Comparison of ENCODE assay signal across 16 cellular contexts in the genomic region with DNA sequence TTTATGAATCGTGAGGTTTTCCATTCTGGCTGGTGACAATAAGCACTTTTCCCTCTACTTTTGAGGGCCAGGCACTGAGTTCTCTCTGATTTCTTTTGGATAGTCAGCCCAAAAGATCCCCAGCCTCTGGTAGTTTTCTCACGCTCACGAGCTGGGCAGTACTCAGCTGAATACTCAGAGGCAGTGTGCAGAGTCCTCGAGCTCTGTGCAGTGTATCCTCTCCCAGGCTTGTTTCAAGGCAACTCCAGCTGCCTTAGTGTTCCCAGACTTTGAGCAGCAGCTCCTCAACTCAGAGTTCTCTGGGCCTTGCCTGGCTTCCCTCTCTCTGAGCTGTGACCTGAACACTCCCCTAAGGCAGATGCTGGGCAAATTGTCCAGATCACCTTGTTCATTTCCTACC. TPM values are rescaled to one million over a fixed set of nuclear protein-coding genes. Genes with fewer than 3 reads are reported as not detected.
DNase-seq lines count a peak whose midpoint lies in the region; ATAC-seq, FAIRE-seq and TF ChIP-seq lines count a peak whose summit lies in the region.
"Had no signal": no experiment of that assay in that cellular context is flagged by ENCODE, and none has a peak within 500 bp of the region (broad histone marks: within the 10 kb centered on the region; RNA-seq: fewer than 3 reads in every experiment).

No MANE protein-coding gene starts in this region.

- in situ Hi-C loops in transverse colon (cut with MboI; ENCODE audit: low pct_ligation_motif_present in 1 of 4, low pct_unique_long_range_greater_than_20kb in 1 of 4, low sequenced_read_pairs in 3 of 4) = no loop called here

- H3K9me3 Mint-ChIP-seq in activated CD8-positive, alpha-beta memory T cell treated with anti-CD3 and anti-CD28 coated beads, Interleukin-2, amount 10 ng/mL, durations not matched to agents 7 days and 5 days (ENCODE audit: low read depth) = no peaks in the 10 kb centered on the region
- H3K9me3 Mint-ChIP-seq: CD4-positive, CD25-positive, alpha-beta regulatory T cell; GM23338 had no signal

- FAIRE-seq in GM12892 (lab: Jason Lieb, UNC) (no peak), frontal cortex (lab: Jason Lieb, UNC) (no peak)
- FAIRE-seq: GM18507 had no signal

- TF ChIP-seq POLR2A in transverse colon (IDR thresholded peaks at IDR 0.05) = no peak
- no peak for TF ChIP-seq POLR2A in GM12892 (IDR thresholded peaks at IDR 0.05; ENCODE audit: low read depth, low read length)

- peaks cover 7% of the 10 kb centered on the region for H3K36me3 ChIP-seq in WERI-Rb-1
- H3K36me3 ChIP-seq in transverse colon = no peaks in the 10 kb centered on the region
- H3K36me3 ChIP-seq: BLaER1 treated with 17β-estradiol and CSF1 and Interleukin-3, amounts not matched to agents 10 nM and 100 nM had no signal

- peak; percentile 18 for DNase-seq in activated CD8-positive, alpha-beta memory T cell treated with anti-CD3 and anti-CD28 coated beads, Interleukin-2, amount 50 U/mL, for 48 hours
- DNase-seq in activated CD8-positive, alpha-beta memory T cell treated with anti-CD3 and anti-CD28 coated beads, Interleukin-2, amount 10 ng/mL, durations not matched to agents 7 days and 5 days = no peak
- DNase-seq in WERI-Rb-1 (no peak), islet precursor cell (peak; percentile 42), transverse colon (peak; percentile 2), GM12892 (ENCODE audit: insufficient read length) (no peak), frontal cortex (ENCODE audit: low spot score in 2 of 2) (no peak)
- DNase-seq: 8988T; AML-193; CD4-positive, CD25-positive, alpha-beta regulatory T cell; DMS 273 treated with DMSO at 0.1 percent for 48 hours; H7 had no signal

- no peaks in the 10 kb centered on the region for H3K4me1 Mint-ChIP-seq in activated CD8-positive, alpha-beta memory T cell treated with anti-CD3 and anti-CD28 coated beads, Interleukin-2, amount 10 ng/mL, durations not matched to agents 7 days and 5 days
- H3K4me1 Mint-ChIP-seq: CD4-positive, CD25-positive, alpha-beta regulatory T cell had no signal

- TF ChIP-seq EP300 in transverse colon (IDR thresholded peaks at IDR 0.05; ENCODE audit: low read depth) = no peak

- no peak for ATAC-seq in activated CD8-positive, alpha-beta memory T cell treated with anti-CD3 and anti-CD28 coated beads, Interleukin-2, amount 10 ng/mL, durations not matched to agents 7 days and 5 days
- ATAC-seq: GM23338 had no signal

- H3K27ac ChIP-seq in WERI-Rb-1 = peak overlapping the region; percentile 20; the same call in 1 of the 2 replicates
- no peak overlapping the region for H3K27ac ChIP-seq in transverse colon
- H3K27ac ChIP-seq: BLaER1 treated with 17β-estradiol and CSF1 and Interleukin-3, amounts not matched to agents 10 nM and 100 nM; HL-60 had no signal

- no peaks in the 10 kb centered on the region for H3K9me3 ChIP-seq in WERI-Rb-1 (ENCODE audit: severe bottlenecking)
- no peaks in the 10 kb centered on the region for H3K9me3 ChIP-seq in transverse colon
- H3K9me3 ChIP-seq: BLaER1 treated with 17β-estradiol and CSF1 and Interleukin-3, amounts not matched to agents 10 nM and 100 nM had no signal

- CTCF ChIA-PET in activated CD8-positive, alpha-beta memory T cell treated with anti-CD3 and anti-CD28 coated beads, Interleukin-2, amount 10 ng/mL, durations not matched to agents 7 days and 5 days (lab: Charles Lee) = no interaction called here

- intact Hi-C loops in transverse colon (cut with DNase I; ENCODE audit: low total_unique reads) = no loop called here

- H3K4me3 Mint-ChIP-seq in activated CD8-positive, alpha-beta memory T cell treated with anti-CD3 and anti-CD28 coated beads, Interleukin-2, amount 10 ng/mL, durations not matched to agents 7 days and 5 days = no peak overlapping the region
- H3K4me3 Mint-ChIP-seq: CD4-positive, CD25-positive, alpha-beta regulatory T cell; GM23338 had no signal

- peaks cover 36% of the 10 kb centered on the region for H3K27me3 Mint-ChIP-seq in activated CD8-positive, alpha-beta memory T cell treated with anti-CD3 and anti-CD28 coated beads, Interleukin-2, amount 10 ng/mL, durations not matched to agents 7 days and 5 days

- no peaks in the 10 kb centered on the region for H3K4me1 ChIP-seq in transverse colon

- no peak for TF ChIP-seq CTCF in WERI-Rb-1 (IDR thresholded peaks at IDR 0.05; ENCODE audit: low read depth, low read length)
- TF ChIP-seq CTCF in transverse colon (IDR thresholded peaks at IDR 0.05) = no peak

- H3K4me3 ChIP-seq in WERI-Rb-1 (ENCODE audit: low read depth, low read length) (no peak overlapping the region), transverse colon (no peak overlapping the region)
- H3K4me3 ChIP-seq: BLaER1 treated with 17β-estradiol and CSF1 and Interleukin-3, amounts not matched to agents 10 nM and 100 nM; GM23338 had no signal

- no peaks in the 10 kb centered on the region for H3K36me3 Mint-ChIP-seq in activated CD8-positive, alpha-beta memory T cell treated with anti-CD3 and anti-CD28 coated beads, Interleukin-2, amount 10 ng/mL, durations not matched to agents 7 days and 5 days
- H3K36me3 Mint-ChIP-seq: CD4-positive, CD25-positive, alpha-beta regulatory T cell had no signal

- no peak overlapping the region for H3K27ac Mint-ChIP-seq in activated CD8-positive, alpha-beta memory T cell treated with anti-CD3 and anti-CD28 coated beads, Interleukin-2, amount 10 ng/mL, durations not matched to agents 7 days and 5 days
- H3K27ac Mint-ChIP-seq: CD4-positive, CD25-positive, alpha-beta regulatory T cell; GM23338 had no signal

- 43 to 67% methylated on average over 1 to 4 of the region's 4 CpGs for WGBS in transverse colon (ENCODE audit: low coverage in 1 of 2), 2 donors

- H3K27me3 ChIP-seq in WERI-Rb-1 (ENCODE audit: insufficient read depth, low read depth, severe bottlenecking) = no peaks in the 10 kb centered on the region
- H3K27me3 ChIP-seq in transverse colon = peaks cover 4% of the 10 kb centered on the region
- H3K27me3 ChIP-seq: BLaER1 treated with 17β-estradiol and CSF1 and Interleukin-3, amounts not matched to agents 10 nM and 100 nM had no signal

RNA-seq across cellular contexts. Expression of gene IQSEC1, which starts 59.1 kb away (rescaled TPM):
- 10 to 100 TPM; 37.6 to 71.4 TPM for total RNA-seq in activated CD8-positive, alpha-beta memory T cell treated with anti-CD3 and anti-CD28 coated beads, Interleukin-2, amount 10 ng/mL, durations not matched to agents 7 days and 5 days
- total RNA-seq in transverse colon (10 to 100 TPM; 24.0 to 43.0 (median 31.8) TPM), frontal cortex (14.3 TPM)
- 11.1 TPM for polyA plus RNA-seq in GM12892 (2012; ENCODE audit: missing spikeins)

Comparison
In these comparisons a context has a peak if more than half of its experiments do, and no peak if none do; other contexts are left out.
1. DNase-seq: peak in activated CD8-positive, alpha-beta memory T cell treated with anti-CD3 and anti-CD28 coated beads, Interleukin-2, amount 50 U/mL, for 48 hours (single experiment), islet precursor cell (single experiment) and transverse colon (single experiment); none in activated CD8-positive, alpha-beta memory T cell treated with anti-CD3 and anti-CD28 coated beads, Interleukin-2, amount 10 ng/mL, durations not matched to agents 7 days and 5 days (single experiment), WERI-Rb-1 (single experiment), GM12892 (single experiment) and frontal cortex (0 of 2).